Comparison of ENCODE assay signal across 33 cellular contexts in the genomic region with DNA sequence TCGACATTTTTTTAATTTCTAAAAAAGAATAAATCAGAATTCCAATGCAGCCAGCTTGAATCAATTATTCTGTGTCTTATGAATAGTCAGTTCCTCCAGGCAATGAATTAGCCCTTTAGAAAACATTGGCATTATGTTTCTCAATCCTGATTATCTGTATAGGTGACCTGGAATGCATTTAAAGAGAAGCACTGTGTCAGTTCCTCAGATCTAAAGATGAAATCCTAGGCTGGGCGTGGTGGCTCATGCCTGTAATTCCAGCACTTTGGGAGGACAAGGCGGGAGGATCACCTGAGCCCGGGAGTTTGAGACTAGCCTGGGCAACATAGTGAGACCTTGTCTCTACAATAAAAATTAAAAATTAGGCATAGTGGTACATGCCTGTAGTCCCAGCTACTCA. TPM values are rescaled to one million over a fixed set of nuclear protein-coding genes. Genes with fewer than 3 reads are reported as not detected.
"Had no signal": no experiment of that assay in that cellular context is flagged by ENCODE, and none has a peak within 500 bp of the region (broad histone marks: within the 10 kb centered on the region; RNA-seq: fewer than 3 reads in every experiment).

No MANE protein-coding gene starts in this region.

- H3K27ac ChIP-seq: ascending aorta, cardiac muscle cell, VCaP had no signal

- H3K9me3 ChIP-seq: ascending aorta had no signal

- ATAC-seq: activated CD8-positive, alpha-beta memory T cell treated with anti-CD3 and anti-CD28 coated beads, Interleukin-2, amount 10 ng/mL, durations not matched to agents 7 days and 5 days; activated CD8-positive, alpha-beta T cell treated with anti-CD3 and anti-CD28 coated beads, Interleukin-2, amount 10 ng/mL, durations not matched to agents 7 days and 5 days; activated naive CD4-positive, alpha-beta T cell treated with anti-CD3 and anti-CD28 coated beads, Interleukin-2, amount 50 U/mL, for 72 hours had no signal

- H3K27me3 ChIP-seq: ascending aorta, cardiac muscle cell had no signal

- H3K4me3 ChIP-seq: ascending aorta, cardiac muscle cell had no signal

- H3K36me3 ChIP-seq: ascending aorta, cardiac muscle cell had no signal

- H3K4me1 Mint-ChIP-seq: activated B cell treated with CpG ODN at 0.5 μM for 24 hours; activated CD4-positive, alpha-beta memory T cell treated with anti-CD3 and anti-CD28 coated beads, Interleukin-2, amount 10 ng/mL, durations not matched to agents 7 days and 5 days; activated CD8-positive, alpha-beta memory T cell treated with anti-CD3 and anti-CD28 coated beads, Interleukin-2, amount 10 ng/mL, durations not matched to agents 7 days and 5 days; central memory CD8-positive, alpha-beta T cell had no signal

- H3K4me3 Mint-ChIP-seq: activated B cell treated with CpG ODN at 0.5 μM for 24 hours; activated CD4-positive, alpha-beta memory T cell treated with anti-CD3 and anti-CD28 coated beads, Interleukin-2, amount 10 ng/mL, durations not matched to agents 7 days and 5 days; activated CD4-positive, alpha-beta T cell treated with anti-CD3 and anti-CD28 coated beads, Interleukin-2, amount 10 ng/mL, durations not matched to agents 24 days and 14 days; activated CD8-positive, alpha-beta memory T cell treated with anti-CD3 and anti-CD28 coated beads, Interleukin-2, amount 10 ng/mL, durations not matched to agents 7 days and 5 days; activated CD8-positive, alpha-beta T cell treated with anti-CD3 and anti-CD28 coated beads, Interleukin-2, amount 10 ng/mL, durations not matched to agents 7 days and 5 days; activated naive CD4-positive, alpha-beta T cell treated with anti-CD3 and anti-CD28 coated beads for 36 hours; activated naive CD8-positive, alpha-beta T cell treated with anti-CD3 and anti-CD28 coated beads for 36 hours; activated T-cell treated with anti-CD3 and anti-CD28 coated beads, Interleukin-2, amount 50 U/mL, for 24 hours; brain; central memory CD8-positive, alpha-beta T cell; T-helper 1 cell treated with Interleukin-12 subunit alpha and Interleukin-12 subunit beta and Interleukin-4 antibody, amounts not matched to agents 30 μg/mL and 1 μg/mL, for 36 hours; T-helper 2 cell treated with Interferon-gamma antibody and Interleukin-4, amounts not matched to agents 5 μg/mL and 100 μg/mL, for 36 hours had no signal

- DNase-seq: activated B cell treated with CpG ODN at 0.5 μM for 24 hours; activated CD4-positive, alpha-beta memory T cell treated with anti-CD3 and anti-CD28 coated beads, Interleukin-2, amount 10 ng/mL, durations not matched to agents 7 days and 5 days; activated CD4-positive, alpha-beta T cell treated with anti-CD3 and anti-CD28 coated beads for 4 hours; activated CD4-positive, alpha-beta T cell treated with anti-CD3 and anti-CD28 coated beads, Interleukin-2, amount 10 ng/mL, durations not matched to agents 24 days and 14 days; activated CD4-positive, alpha-beta T cell treated with anti-CD3 and anti-CD28 coated beads, Interleukin-2, amount 50 U/mL, for 48 hours; activated CD4-positive, CD25-positive, alpha-beta regulatory T cell treated with anti-CD3 and anti-CD28 coated beads, Interleukin-2, amount 50 U/mL, for 72 hours; activated CD8-positive, alpha-beta memory T cell treated with anti-CD3 and anti-CD28 coated beads for 24 hours; activated CD8-positive, alpha-beta memory T cell treated with anti-CD3 and anti-CD28 coated beads, Interleukin-2, amount 10 ng/mL, durations not matched to agents 7 days and 5 days; activated CD8-positive, alpha-beta memory T cell treated with anti-CD3 and anti-CD28 coated beads, Interleukin-2, amount 50 U/mL, for 48 hours; activated CD8-positive, alpha-beta T cell treated with anti-CD3 and anti-CD28 coated beads, Interleukin-2, amount 10 ng/mL, durations not matched to agents 7 days and 5 days; activated effector memory CD4-positive, alpha-beta T cell treated with Interleukin-2 at 50 U/mL for 16 hours; activated gamma-delta T cell; activated naive CD4-positive, alpha-beta T cell treated with anti-CD3 and anti-CD28 coated beads for 36 hours; activated naive CD4-positive, alpha-beta T cell treated with anti-CD3 and anti-CD28 coated beads, Interleukin-2, amount 50 U/mL, for 16 hours; activated naive CD8-positive, alpha-beta T cell treated with anti-CD3 and anti-CD28 coated beads for 36 hours; activated T-cell treated with anti-CD3 and anti-CD28 coated beads, Interleukin-2, amount 50 U/mL, for 24 hours; activated T-cell treated with anti-CD3 and anti-CD28 coated beads, Interleukin-2, amount 50 U/mL, for 48 hours; amygdala; anterior cingulate cortex; caudate nucleus; cerebellar nuclear complex; T-helper 1 cell; T-helper 2 cell; T-helper 9 cell had no signal

- H3K27ac Mint-ChIP-seq: activated B cell treated with CpG ODN at 0.5 μM for 24 hours; activated CD4-positive, alpha-beta memory T cell treated with anti-CD3 and anti-CD28 coated beads, Interleukin-2, amount 10 ng/mL, durations not matched to agents 7 days and 5 days; activated CD4-positive, alpha-beta T cell treated with anti-CD3 and anti-CD28 coated beads, Interleukin-2, amount 10 ng/mL, durations not matched to agents 24 days and 14 days; activated CD8-positive, alpha-beta memory T cell treated with anti-CD3 and anti-CD28 coated beads, Interleukin-2, amount 10 ng/mL, durations not matched to agents 7 days and 5 days; activated CD8-positive, alpha-beta T cell treated with anti-CD3 and anti-CD28 coated beads, Interleukin-2, amount 10 ng/mL, durations not matched to agents 7 days and 5 days; activated naive CD4-positive, alpha-beta T cell treated with anti-CD3 and anti-CD28 coated beads for 36 hours; activated naive CD4-positive, alpha-beta T cell treated with anti-CD3 and anti-CD28 coated beads, Interleukin-2, amount 50 U/mL, for 72 hours; activated naive CD8-positive, alpha-beta T cell treated with anti-CD3 and anti-CD28 coated beads for 36 hours; activated T-cell treated with anti-CD3 and anti-CD28 coated beads, Interleukin-2, amount 50 U/mL, for 24 hours; activated T-helper 2 cell treated with anti-CD3 and anti-CD28 coated beads, Interferon-gamma antibody, Interleukin-2, Interleukin-4, amounts not matched to agents 10 μg/mL and 5 μg/mL and 100 μg/mL, durations not matched to agents 14 hours and 24 hours and 36 hours; T-helper 1 cell treated with Interleukin-12 subunit alpha and Interleukin-12 subunit beta and Interleukin-4 antibody, amounts not matched to agents 30 μg/mL and 1 μg/mL, for 36 hours; T-helper 2 cell treated with Interferon-gamma antibody and Interleukin-4, amounts not matched to agents 5 μg/mL and 100 μg/mL, for 36 hours had no signal

- H3K27me3 Mint-ChIP-seq: activated B cell treated with CpG ODN at 0.5 μM for 24 hours; activated CD4-positive, alpha-beta memory T cell treated with anti-CD3 and anti-CD28 coated beads, Interleukin-2, amount 10 ng/mL, durations not matched to agents 7 days and 5 days; activated CD4-positive, alpha-beta T cell treated with anti-CD3 and anti-CD28 coated beads, Interleukin-2, amount 10 ng/mL, durations not matched to agents 24 days and 14 days; activated CD8-positive, alpha-beta memory T cell treated with anti-CD3 and anti-CD28 coated beads, Interleukin-2, amount 10 ng/mL, durations not matched to agents 7 days and 5 days; activated naive CD8-positive, alpha-beta T cell treated with anti-CD3 and anti-CD28 coated beads for 36 hours; activated T-cell treated with anti-CD3 and anti-CD28 coated beads, Interleukin-2, amount 50 U/mL, for 24 hours; brain; central memory CD8-positive, alpha-beta T cell had no signal

- H3K9me3 Mint-ChIP-seq: activated B cell treated with CpG ODN at 0.5 μM for 24 hours; activated CD4-positive, alpha-beta memory T cell treated with anti-CD3 and anti-CD28 coated beads, Interleukin-2, amount 10 ng/mL, durations not matched to agents 7 days and 5 days; activated CD4-positive, alpha-beta T cell treated with anti-CD3 and anti-CD28 coated beads, Interleukin-2, amount 10 ng/mL, durations not matched to agents 24 days and 14 days; activated naive CD4-positive, alpha-beta T cell treated with anti-CD3 and anti-CD28 coated beads for 36 hours; activated naive CD4-positive, alpha-beta T cell treated with anti-CD3 and anti-CD28 coated beads, Interleukin-2, amount 50 U/mL, for 72 hours; activated naive CD8-positive, alpha-beta T cell treated with anti-CD3 and anti-CD28 coated beads for 36 hours; activated T-cell treated with anti-CD3 and anti-CD28 coated beads, Interleukin-2, amount 50 U/mL, for 24 hours; activated T-helper 2 cell treated with anti-CD3 and anti-CD28 coated beads, Interferon-gamma antibody, Interleukin-2, Interleukin-4, amounts not matched to agents 10 μg/mL and 5 μg/mL and 100 μg/mL, durations not matched to agents 14 hours and 24 hours and 36 hours; brain; central memory CD8-positive, alpha-beta T cell; T-helper 1 cell treated with Interleukin-12 subunit alpha and Interleukin-12 subunit beta and Interleukin-4 antibody, amounts not matched to agents 30 μg/mL and 1 μg/mL, for 36 hours; T-helper 2 cell treated with Interferon-gamma antibody and Interleukin-4, amounts not matched to agents 5 μg/mL and 100 μg/mL, for 36 hours had no signal

RNA-seq across cellular contexts. Expression of a gene that starts 43.5 kb away (rescaled TPM):
- total RNA-seq: ascending aorta had no signal
